In genomic region chr5:172806897-172807672, GRCh38 we compare ENCODE assay signal across 8 cellular contexts. TPM values are rescaled to one million over a fixed set of nuclear protein-coding genes. Genes with fewer than 3 reads are reported as not detected.
DNase-seq lines count a peak whose midpoint lies in the region; ATAC-seq and TF ChIP-seq lines count a peak whose summit lies in the region.

No MANE protein-coding gene starts in this region.

- ATAC-seq in GM19025 (IDR thresholded peaks at IDR 0.05; ENCODE audit: low read depth, unreplicated experiment), result peak; percentile 94
- ATAC-seq in HG03097 (IDR thresholded peaks at IDR 0.05; ENCODE audit: low FRiP score, unreplicated experiment), result peak; percentile 85

- H3K4me3 Mint-ChIP-seq in activated naive CD4-positive, alpha-beta T cell treated with anti-CD3 and anti-CD28 coated beads, Interleukin-2, amount 50 U/mL, for 24 hours, result peak overlapping the region; percentile 76

- no peaks in the 10 kb centered on the region for H3K9me3 Mint-ChIP-seq in activated naive CD4-positive, alpha-beta T cell treated with anti-CD3 and anti-CD28 coated beads, Interleukin-2, amount 50 U/mL, for 24 hours

- no peaks in the 10 kb centered on the region for H3K36me3 Mint-ChIP-seq in activated naive CD4-positive, alpha-beta T cell treated with anti-CD3 and anti-CD28 coated beads, Interleukin-2, amount 50 U/mL, for 24 hours

- H3K4me1 ChIP-seq in SJCRH30 (peaks cover 4% of the 10 kb centered on the region), cardiac muscle cell (ENCODE audit: low read depth) (no peaks in the 10 kb centered on the region), uterus (no peaks in the 10 kb centered on the region)

- peaks cover 12% of the 10 kb centered on the region for H3K4me1 Mint-ChIP-seq in activated naive CD4-positive, alpha-beta T cell treated with anti-CD3 and anti-CD28 coated beads, Interleukin-2, amount 50 U/mL, for 24 hours

- H3K27ac ChIP-seq in SJCRH30 (peak overlapping the region; percentile 32; the same call in 1 of the 2 replicates), cardiac muscle cell (peak overlapping the region; percentile 27), uterus (peak overlapping the region; percentile 59 to 83)

- H3K27ac Mint-ChIP-seq in activated naive CD4-positive, alpha-beta T cell treated with anti-CD3 and anti-CD28 coated beads, Interleukin-2, amount 50 U/mL, for 24 hours, result peak overlapping the region; percentile 83

- H3K27me3 Mint-ChIP-seq in activated naive CD4-positive, alpha-beta T cell treated with anti-CD3 and anti-CD28 coated beads, Interleukin-2, amount 50 U/mL, for 24 hours, result no peaks in the 10 kb centered on the region

- peak; percentile 76 to 80 for DNase-seq in SJCRH30
- peak; percentile 53 to 95 for DNase-seq in cardiac muscle cell (ENCODE audit: low read depth in 1 of 2, low spot score in 1 of 2)
- DNase-seq in pulmonary artery endothelial cell (ENCODE audit: low read depth, low spot score), result peak; percentile 74
- peak; percentile 75 to 86 for DNase-seq in uterus
- DNase-seq in DMS79 treated with DMSO at 0.1 percent for 48 hours (lab: John Stamatoyannopoulos, UW), result no peak

- TF ChIP-seq POLR2A in uterus (IDR thresholded peaks at IDR 0.05), result peak; percentile 63 to 68

- intact Hi-C loops in uterus (cut with DNase I; ENCODE audit: low total_unique reads), result no loop called here

- no peak for TF ChIP-seq CTCF in cardiac muscle cell (IDR thresholded peaks at IDR 0.05; ENCODE audit: low read depth, low read length)
- TF ChIP-seq CTCF in uterus (IDR thresholded peaks at IDR 0.05), result no peak

- no peaks in the 10 kb centered on the region for H3K27me3 ChIP-seq in SJCRH30
- H3K27me3 ChIP-seq in cardiac muscle cell, result no peaks in the 10 kb centered on the region
- no peaks in the 10 kb centered on the region for H3K27me3 ChIP-seq in uterus

- H3K4me3 ChIP-seq in SJCRH30 (peak overlapping the region; percentile 42), cardiac muscle cell (no peak overlapping the region), uterus (peak overlapping the region in 1 of 2 donors; percentile 11)

- 0 out of 2 replicates have a peak, but pooled peaks cover 3% of the 10 kb centered on the region for H3K9me3 ChIP-seq in SJCRH30 (replicated peaks)
- H3K9me3 ChIP-seq in cardiac muscle cell (ENCODE audit: low read depth), result no peaks in the 10 kb centered on the region
- H3K9me3 ChIP-seq in uterus, result peaks cover 0 to 5% of the 10 kb centered on the region in 2 donors

- no peaks in the 10 kb centered on the region for H3K36me3 ChIP-seq in SJCRH30
- H3K36me3 ChIP-seq in cardiac muscle cell, result no peaks in the 10 kb centered on the region
- H3K36me3 ChIP-seq in uterus, result no peaks in the 10 kb centered on the region

RNA-seq across cellular contexts. Expression of gene ERGIC1, which starts 27.0 kb away (rescaled TPM):
- 77.4 and 83.4 TPM in 2 replicates for total RNA-seq in SJCRH30 (2014; rRNA removed; shearing (Covaris generic))
- total RNA-seq in cardiac muscle cell (77.3 and 85.1 TPM in 2 replicates), pulmonary artery endothelial cell (105 and 110 TPM in 2 replicates), uterus (100 to 1,000 TPM in 1 of 4 donors, 10 to 100 TPM in 3; 34.8 to 130 (median 67.7) TPM)
- 15.4 and 22.2 TPM in 2 replicates for polyA plus RNA-seq in cardiac muscle cell

RNA-seq across cellular contexts. Expression of gene DUSP1, which starts 36.1 kb away (rescaled TPM):
- total RNA-seq in SJCRH30 (2014; rRNA removed; shearing (Covaris generic)), result 18.1 and 19.4 TPM in 2 replicates
- total RNA-seq in cardiac muscle cell, result 38.7 and 49.4 TPM in 2 replicates
- 27.1 and 32.2 TPM in 2 replicates for polyA plus RNA-seq in cardiac muscle cell
- 71.0 and 72.0 TPM in 2 replicates for total RNA-seq in pulmonary artery endothelial cell
- 1,000 to 10,000 TPM in 1 of 4 donors, 100 to 1,000 TPM in 3; 189 to 2,046 (median 515) TPM for total RNA-seq in uterus
